13 cellular contexts compared by ENCODE assay signal in genomic region chr9:136974834-136975535, GRCh38. TPM values are rescaled to one million over a fixed set of nuclear protein-coding genes. Genes with fewer than 3 reads are reported as not detected.
A peak's percentile ranks its signal among the peaks of the same experiment; 100 is the strongest.
DNase-seq lines count a peak whose midpoint lies in the region; TF ChIP-seq lines count a peak whose summit lies in the region.
"Had no signal": no experiment of that assay in that cellular context is flagged by ENCODE, and none has a peak within 500 bp of the region (broad histone marks: within the 10 kb centered on the region; RNA-seq: fewer than 3 reads in every experiment).

No MANE protein-coding gene starts in this region.

- H3K4me3 Mint-ChIP-seq in type B pancreatic cell: no peak overlapping the region
- H3K4me3 Mint-ChIP-seq: stimulated activated naive CD8-positive, alpha-beta T cell treated with anti-CD3 and anti-CD28 coated beads, Interleukin-15, Interleukin-2, amounts not matched to agents 100 ng/mL and 50 ng/mL, for 24 hours had no signal

- H3K27ac Mint-ChIP-seq in type B pancreatic cell: no peak overlapping the region
- H3K27ac Mint-ChIP-seq: stimulated activated naive CD8-positive, alpha-beta T cell treated with anti-CD3 and anti-CD28 coated beads, Interleukin-15, Interleukin-2, amounts not matched to agents 100 ng/mL and 50 ng/mL, for 24 hours had no signal

- no peaks in the 10 kb centered on the region for H3K27me3 Mint-ChIP-seq in type B pancreatic cell
- H3K27me3 Mint-ChIP-seq: stimulated activated naive CD8-positive, alpha-beta T cell treated with anti-CD3 and anti-CD28 coated beads, Interleukin-15, Interleukin-2, amounts not matched to agents 100 ng/mL and 50 ng/mL, for 24 hours had no signal

- DNase-seq in A172 (ENCODE audit: low spot score) (peak; percentile 79), G401 (ENCODE audit: low spot score) (peak; percentile 56), type B pancreatic cell (ENCODE audit: extremely low spot score, unreplicated experiment) (no peak), NCI-H524 (lab: John Stamatoyannopoulos, UW) (no peak), EL (no peak), SW480 (ENCODE audit: low spot score) (no peak)
- DNase-seq: NCI-H1417, NCI-H510A treated with DMSO at 0.1 percent for 48 hours had no signal

- no peaks in the 10 kb centered on the region for H3K36me3 Mint-ChIP-seq in type B pancreatic cell

- H3K27ac ChIP-seq in angular gyrus (ENCODE audit: low read depth, low read length): peak overlapping the region; percentile 99
- H3K27ac ChIP-seq in layer of hippocampus (ENCODE audit: low read depth, low read length): peak overlapping the region; percentile 99
- H3K27ac ChIP-seq: VCaP had no signal

- no peak for TF ChIP-seq CTCF in type B pancreatic cell (conservative IDR thresholded peaks at IDR 0.05)

- in situ Hi-C loops in G401 (cut with HindIII; ENCODE audit: low sequenced_read_pairs): no loop called here

- no peaks in the 10 kb centered on the region for H3K27me3 ChIP-seq in layer of hippocampus (ENCODE audit: control insufficient read depth, insufficient read depth, low read length)

- H3K9me3 Mint-ChIP-seq in type B pancreatic cell: no peaks in the 10 kb centered on the region
- H3K9me3 Mint-ChIP-seq: stimulated activated naive CD8-positive, alpha-beta T cell treated with anti-CD3 and anti-CD28 coated beads, Interleukin-15, Interleukin-2, amounts not matched to agents 100 ng/mL and 50 ng/mL, for 24 hours had no signal

- no peaks in the 10 kb centered on the region for H3K4me1 Mint-ChIP-seq in type B pancreatic cell (ENCODE audit: unreplicated experiment)

RNA-seq across cellular contexts. Expression of gene PTGDS, which starts 2.3 kb away (rescaled TPM):
- total RNA-seq in A172 (2014; rRNA removed; shearing (Covaris generic)): 1.6 TPM in 1 of 2 replicates, not detected in the other
- total RNA-seq in G401 (2014; rRNA removed; shearing (Covaris generic)): 4.7 TPM in 1 of 2 replicates, not detected in the other
- 1.4 and 1.7 TPM in 2 replicates for total RNA-seq in type B pancreatic cell (ENCODE audit: low replicate concordance)

RNA-seq across cellular contexts. Expression of gene LCNL1, which starts 7.8 kb away (rescaled TPM):
- 0.26 TPM in 1 of 2 replicates, not detected in the other for total RNA-seq in A172 (2014; rRNA removed; shearing (Covaris generic))
- not detected in 2 replicates for total RNA-seq in G401 (2014; rRNA removed; shearing (Covaris generic))
- not detected in 2 replicates for total RNA-seq in type B pancreatic cell (ENCODE audit: low replicate concordance)

RNA-seq across cellular contexts. Expression of gene PAXX, which starts 17.2 kb away (rescaled TPM):
- total RNA-seq in A172 (2014; rRNA removed; shearing (Covaris generic)): 104 and 109 TPM in 2 replicates
- 52.2 and 79.6 TPM in 2 replicates for total RNA-seq in G401 (2014; rRNA removed; shearing (Covaris generic))
- 63.4 and 100 TPM in 2 replicates for total RNA-seq in type B pancreatic cell (ENCODE audit: low replicate concordance)

RNA-seq across cellular contexts. Expression of gene CLIC3, which starts 21.4 kb away (rescaled TPM):
- total RNA-seq in A172 (2014; rRNA removed; shearing (Covaris generic)): 126 and 133 TPM in 2 replicates
- 2.1 and 6.2 TPM in 2 replicates for total RNA-seq in G401 (2014; rRNA removed; shearing (Covaris generic))
- total RNA-seq in type B pancreatic cell (ENCODE audit: low replicate concordance): 38.6 and 63.3 TPM in 2 replicates

RNA-seq across cellular contexts. Expression of gene LCN12, which starts 22.9 kb away (rescaled TPM):
- 0.07 and 2.2 TPM in 2 replicates for total RNA-seq in A172 (2014; rRNA removed; shearing (Covaris generic))
- not detected in 2 replicates for total RNA-seq in G401 (2014; rRNA removed; shearing (Covaris generic))
- 7.9 and 8.3 TPM in 2 replicates for total RNA-seq in type B pancreatic cell (ENCODE audit: low replicate concordance)
- total RNA-seq: esophagus muscularis mucosa had no signal

Comparison
In these comparisons a context has a peak if more than half of its experiments do, and no peak if none do; other contexts are left out.
1. DNase-seq: peak in A172 (single experiment) and G401 (single experiment); none in type B pancreatic cell (single experiment), NCI-H524 (0 of 2), EL (single experiment) and SW480 (single experiment).